In the genomic region with DNA sequence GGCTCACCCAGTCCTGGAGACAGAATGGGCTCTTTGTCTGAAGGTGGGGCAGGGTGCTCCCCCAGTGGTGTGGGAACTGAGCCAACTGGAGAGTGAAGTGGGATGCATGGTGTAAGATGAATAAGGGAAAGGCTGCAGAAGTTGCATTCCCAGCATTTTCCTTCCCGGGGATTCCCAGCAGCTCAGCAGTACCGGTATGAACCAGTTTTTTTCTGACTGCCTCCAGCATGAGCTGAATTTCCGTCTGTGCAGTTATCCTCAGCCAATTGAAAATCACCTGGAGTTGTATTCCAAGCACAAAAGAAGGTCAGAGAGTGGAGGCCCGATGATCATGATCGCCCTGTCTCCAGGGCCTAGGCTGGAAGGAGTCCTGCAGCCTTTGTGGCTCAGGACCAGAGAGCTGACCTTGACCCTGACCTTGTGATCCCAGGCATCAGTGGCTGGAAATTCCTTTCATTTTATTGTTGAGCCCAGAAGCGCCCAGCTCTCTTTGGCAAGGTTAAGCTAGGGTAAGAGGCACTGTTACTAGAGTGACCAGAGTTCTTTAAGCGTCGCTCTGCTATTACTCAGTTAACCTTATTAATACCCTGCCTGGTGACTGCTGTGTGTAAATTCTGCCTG, we compare ENCODE assay signal across 8 cellular contexts. TPM values are rescaled to one million over a fixed set of nuclear protein-coding genes. Genes with fewer than 3 reads are reported as not detected.
A peak's percentile ranks its signal among the peaks of the same experiment; 100 is the strongest.
DNase-seq lines count a peak whose midpoint lies in the region; ATAC-seq and TF ChIP-seq lines count a peak whose summit lies in the region.

No MANE protein-coding gene starts in this region.

- H3K27ac ChIP-seq in foreskin keratinocyte, result peak overlapping the region; percentile 100

- TF ChIP-seq CTCF in AG10803 (conservative IDR thresholded peaks at IDR 0.05; ENCODE audit: low read length), result no peak
- no peak for TF ChIP-seq CTCF in foreskin keratinocyte (conservative IDR thresholded peaks at IDR 0.05)
- TF ChIP-seq CTCF in omental fat pad (IDR thresholded peaks at IDR 0.05), result no peak

- POLR2A ChIA-PET in activated CD4-positive, alpha-beta memory T cell treated with anti-CD3 and anti-CD28 coated beads, Interleukin-2, amount 10 ng/mL, durations not matched to agents 7 days and 5 days (lab: Charles Lee), result interaction anchor here (1.0 to 20.3 kb wide), 23 partner anchors 7 to 472 kb away, joined by 3 to 1257 read pairs (median 11); a partner anchor contains a TSS
- POLR2A ChIA-PET in HEK293T (lab: Yijun Ruan, JAX), result interaction anchor here (0.9 to 2.1 kb wide), 3 partner anchors 19 to 66 kb away, joined by 3 to 10 read pairs (median 5); a partner anchor contains a TSS

- peak; percentile 78 for ATAC-seq in foreskin keratinocyte
- peak; percentile 64 for ATAC-seq in omental fat pad (ENCODE audit: low FRiP score)
- ATAC-seq in GM21526 (IDR thresholded peaks at IDR 0.05; ENCODE audit: low FRiP score, unreplicated experiment), result no peak

- peaks cover 52% of the 10 kb centered on the region for H3K36me3 Mint-ChIP-seq in activated CD4-positive, alpha-beta memory T cell treated with anti-CD3 and anti-CD28 coated beads, Interleukin-2, amount 10 ng/mL, durations not matched to agents 7 days and 5 days (ENCODE audit: low read depth)

- H3K4me1 Mint-ChIP-seq in activated CD4-positive, alpha-beta memory T cell treated with anti-CD3 and anti-CD28 coated beads, Interleukin-2, amount 10 ng/mL, durations not matched to agents 7 days and 5 days, result peaks cover 78% of the 10 kb centered on the region

- peak overlapping the region; percentile 73 for H3K4me3 Mint-ChIP-seq in activated CD4-positive, alpha-beta memory T cell treated with anti-CD3 and anti-CD28 coated beads, Interleukin-2, amount 10 ng/mL, durations not matched to agents 7 days and 5 days

- DNase-seq in AG10803 (ENCODE audit: low read depth), result peak; percentile 78
- peak; percentile 62 for DNase-seq in HK-2 (ENCODE audit: unreplicated experiment)
- DNase-seq in activated CD4-positive, alpha-beta memory T cell treated with anti-CD3 and anti-CD28 coated beads, Interleukin-2, amount 10 ng/mL, durations not matched to agents 7 days and 5 days, result peak; percentile 29
- peak; percentile 88 to 94 for DNase-seq in foreskin keratinocyte
- DNase-seq in omental fat pad (ENCODE audit: low spot score), result no peak
- DNase-seq in HEK293T (ENCODE audit: extremely low spot score), result no peak
- DNase-seq in NCI-H524 (lab: John Stamatoyannopoulos, UW), result no peak

- CTCF ChIA-PET in activated CD4-positive, alpha-beta memory T cell treated with anti-CD3 and anti-CD28 coated beads, Interleukin-2, amount 10 ng/mL, durations not matched to agents 7 days and 5 days (lab: Charles Lee), result interaction anchor here (0.6 to 3.5 kb wide), 11 partner anchors 8 to 207 kb away, joined by 3 to 22 read pairs (median 10); a partner anchor contains a TSS
- CTCF ChIA-PET in HEK293T (lab: Yijun Ruan, JAX), result interaction anchor here (0.7 kb wide), 2 partner anchors 108 to 334 kb away, joined by 3 read pairs; no protein-coding TSS in a partner anchor

- H3K4me3 ChIP-seq in AG10803 (ENCODE audit: low read length), result no peak overlapping the region

- no peaks in the 10 kb centered on the region for H3K9me3 Mint-ChIP-seq in activated CD4-positive, alpha-beta memory T cell treated with anti-CD3 and anti-CD28 coated beads, Interleukin-2, amount 10 ng/mL, durations not matched to agents 7 days and 5 days

- H3K27me3 Mint-ChIP-seq in activated CD4-positive, alpha-beta memory T cell treated with anti-CD3 and anti-CD28 coated beads, Interleukin-2, amount 10 ng/mL, durations not matched to agents 7 days and 5 days, result no peaks in the 10 kb centered on the region

- H3K27ac Mint-ChIP-seq in activated CD4-positive, alpha-beta memory T cell treated with anti-CD3 and anti-CD28 coated beads, Interleukin-2, amount 10 ng/mL, durations not matched to agents 7 days and 5 days, result peak overlapping the region; percentile 100

- H3K27me3 ChIP-seq in foreskin keratinocyte, result no peaks in the 10 kb centered on the region

- peaks cover 29% of the 10 kb centered on the region for H3K4me1 ChIP-seq in foreskin keratinocyte

TF ChIP-seq in HEK293T, 16 proteins besides CTCF, POLR2A, EP300 and RAD21:
- TF ChIP-seq SUZ12 (IDR thresholded peaks at IDR 0.05) (no peak), FOXA1 (IDR thresholded peaks at IDR 0.05) (no peak), NFRKB (IDR thresholded peaks at IDR 0.05) (no peak)

RNA-seq across cellular contexts. Expression of a gene that starts 33.4 kb away (rescaled TPM):
- 100 to 1,000 TPM; 164 to 166 TPM for total RNA-seq in activated CD4-positive, alpha-beta memory T cell treated with anti-CD3 and anti-CD28 coated beads, Interleukin-2, amount 10 ng/mL, durations not matched to agents 7 days and 5 days
- 68.7 and 82.4 TPM in 2 replicates for total RNA-seq in foreskin keratinocyte
- polyA plus RNA-seq in foreskin keratinocyte, result 37.6 and 46.4 TPM in 2 replicates
- total RNA-seq in omental fat pad, result 10 to 100 TPM; 75.4 to 91.0 (median 82.0) TPM

RNA-seq across cellular contexts. Expression of a gene that starts 57.8 kb away (rescaled TPM):
- total RNA-seq in activated CD4-positive, alpha-beta memory T cell treated with anti-CD3 and anti-CD28 coated beads, Interleukin-2, amount 10 ng/mL, durations not matched to agents 7 days and 5 days, result 10 to 100 TPM; 76.0 to 81.8 TPM
- 42.4 and 43.9 TPM in 2 replicates for total RNA-seq in foreskin keratinocyte
- polyA plus RNA-seq in foreskin keratinocyte, result 29.1 and 31.2 TPM in 2 replicates
- total RNA-seq in omental fat pad, result 100 to 1,000 TPM; 105 to 140 (median 124) TPM

Comparison
In these comparisons a context has a peak if more than half of its experiments do, and no peak if none do; other contexts are left out.
1. DNase-seq: peak in AG10803 (single experiment), HK-2 (single experiment), activated CD4-positive, alpha-beta memory T cell treated with anti-CD3 and anti-CD28 coated beads, Interleukin-2, amount 10 ng/mL, durations not matched to agents 7 days and 5 days (single experiment) and foreskin keratinocyte (2 of 2); none in omental fat pad (single experiment), HEK293T (single experiment) and NCI-H524 (0 of 2).